In the genomic region with DNA sequence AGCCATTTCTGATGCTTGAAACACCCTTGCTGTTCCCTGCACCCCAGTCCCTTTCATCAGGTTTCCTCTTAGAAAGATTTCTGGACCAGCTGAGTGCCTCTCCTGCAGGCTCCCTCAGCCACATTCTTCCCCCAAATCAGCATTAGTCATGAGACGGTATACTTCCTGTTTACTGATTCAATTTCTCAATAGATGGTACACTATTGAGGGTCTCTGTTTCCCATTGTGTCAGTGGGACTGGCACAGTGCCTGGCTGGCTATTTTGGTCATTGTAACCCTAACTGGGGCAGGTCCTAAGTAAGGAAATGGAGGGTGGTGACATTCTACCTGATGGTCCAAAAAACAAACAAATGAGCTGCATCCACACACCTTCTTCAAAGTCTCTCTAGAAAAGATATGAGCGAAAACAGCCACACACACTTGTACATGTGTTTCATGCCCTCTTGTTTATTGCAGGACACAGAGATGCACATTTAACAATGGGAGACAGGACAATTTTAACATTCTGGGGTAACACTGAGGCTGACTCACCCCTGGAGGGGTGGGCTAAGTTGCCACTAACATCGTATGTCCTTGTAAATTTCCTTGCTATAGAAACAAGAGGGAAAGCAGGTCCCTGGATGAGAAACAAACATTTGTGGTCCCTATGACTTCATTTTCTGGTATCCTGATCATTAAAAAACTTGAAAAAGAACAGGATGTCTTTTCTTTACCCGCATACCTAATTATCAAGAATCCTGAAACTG, we compare ENCODE assay signal across 20 cellular contexts.
"Had no signal": no experiment of that assay in that cellular context is flagged by ENCODE, and none has a peak within 500 bp of the region (broad histone marks: within the 10 kb centered on the region; RNA-seq: fewer than 3 reads in every experiment).

No MANE protein-coding gene starts in this region.

- H3K4me3 Mint-ChIP-seq: immature natural killer cell; memory B cell; naive B cell; nephron progenitor cell; stimulated activated naive B cell treated with anti-CD40 and anti-IgM and Interleukin-4, amounts not matched to agents 10 μg/mL and 1 μg/mL and 100 μg/mL, for 72 hours; stimulated activated naive CD8-positive, alpha-beta T cell treated with anti-CD3 and anti-CD28 coated beads, Interleukin-15, amount 100 ng/mL, for 72 hours had no signal

- H3K9me3 Mint-ChIP-seq: immature natural killer cell; memory B cell; nephron progenitor cell; stimulated activated naive B cell treated with anti-CD40 and anti-IgM and Interleukin-4, amounts not matched to agents 10 μg/mL and 1 μg/mL and 100 μg/mL, for 72 hours; stimulated activated naive CD8-positive, alpha-beta T cell treated with anti-CD3 and anti-CD28 coated beads, Interleukin-15, amount 100 ng/mL, for 72 hours had no signal

- H3K36me3 Mint-ChIP-seq: immature natural killer cell; memory B cell; naive B cell; stimulated activated naive B cell treated with anti-CD40 and anti-IgM and Interleukin-4, amounts not matched to agents 10 μg/mL and 1 μg/mL and 100 μg/mL, for 72 hours had no signal

- H3K27ac ChIP-seq: dorsolateral prefrontal cortex, left lung, lower lobe of right lung, neutrophil, psoas muscle, thoracic aorta, transverse colon had no signal

- H3K36me3 ChIP-seq: left lung, lower lobe of right lung, neutrophil, thoracic aorta, transverse colon had no signal

- H3K4me3 ChIP-seq: dorsolateral prefrontal cortex, left lung, lower lobe of right lung, psoas muscle, thoracic aorta, transverse colon had no signal

- H3K4me1 ChIP-seq: left lung, lower lobe of right lung, psoas muscle had no signal

- H3K27ac Mint-ChIP-seq: immature natural killer cell; memory B cell; stimulated activated naive B cell treated with anti-CD40 and anti-IgM and Interleukin-4, amounts not matched to agents 10 μg/mL and 1 μg/mL and 100 μg/mL, for 72 hours; stimulated activated naive CD8-positive, alpha-beta T cell treated with anti-CD3 and anti-CD28 coated beads, Interleukin-15, amount 100 ng/mL, for 72 hours had no signal

- H3K9me3 ChIP-seq: left lung, lower lobe of right lung, neutrophil, psoas muscle, thoracic aorta, transverse colon had no signal

- H3K4me1 Mint-ChIP-seq: immature natural killer cell, memory B cell had no signal

- DNase-seq: cortex of kidney; dorsolateral prefrontal cortex; effector CD8-positive, alpha-beta T cell; immature natural killer cell; left lung; lower lobe of right lung; naive B cell; nephron progenitor cell; psoas muscle; retina; stimulated activated CD4-positive, alpha-beta T cell treated with anti-CD3 and anti-CD28 coated beads, Interleukin-2, amount 100 ng/mL, for 24 hours; stimulated activated CD4-positive, alpha-beta T cell treated with anti-CD3 and anti-CD28 coated beads, Interleukin-4, amount 100 ng/mL, for 4 hours; stimulated activated naive B cell treated with anti-CD40 and anti-IgM and Interleukin-4, amounts not matched to agents 10 μg/mL and 1 μg/mL and 100 μg/mL, for 72 hours; stimulated activated naive CD8-positive, alpha-beta T cell treated with anti-CD3 and anti-CD28 coated beads, Interleukin-15, amount 100 ng/mL, for 72 hours; substantia nigra; transverse colon had no signal

- ATAC-seq: left lung; lower lobe of right lung; psoas muscle; sciatic nerve; stimulated activated naive B cell treated with anti-CD40 and anti-IgM and Interleukin-4, amounts not matched to agents 10 μg/mL and 1 μg/mL and 100 μg/mL, for 72 hours; stimulated activated naive CD8-positive, alpha-beta T cell treated with anti-CD3 and anti-CD28 coated beads, Interleukin-15, amount 100 ng/mL, for 72 hours had no signal
